10 cellular contexts compared by ENCODE assay signal in the genomic region with DNA sequence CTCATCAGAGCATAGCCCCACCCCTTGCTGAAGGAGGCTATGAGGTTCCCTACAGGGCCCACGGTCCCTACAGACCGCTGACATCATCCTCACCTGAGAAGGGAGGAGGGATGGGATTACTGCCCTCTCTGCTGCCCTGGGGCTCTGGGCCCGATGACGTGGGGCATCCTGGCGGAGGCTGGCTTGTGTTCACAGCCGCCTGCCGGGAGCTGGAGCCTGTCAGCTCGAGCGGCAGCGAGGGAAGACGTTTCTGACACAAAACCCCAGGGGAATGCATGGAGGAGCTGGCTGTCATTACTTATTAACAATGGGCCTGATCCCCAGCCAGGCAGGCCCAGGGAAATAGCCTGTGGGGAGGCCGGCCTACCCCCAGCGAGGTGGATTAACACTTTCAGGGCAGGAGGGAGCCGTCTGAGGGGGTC.
DNase-seq lines count a peak whose midpoint lies in the region; ATAC-seq, FAIRE-seq and TF ChIP-seq lines count a peak whose summit lies in the region.
"Had no signal": no experiment of that assay in that cellular context is flagged by ENCODE, and none has a peak within 500 bp of the region (broad histone marks: within the 10 kb centered on the region; RNA-seq: fewer than 3 reads in every experiment).

No MANE protein-coding gene starts in this region.

- H3K27ac ChIP-seq in A549 (peak overlapping the region; percentile 8 to 84; a peak in 5 of 6 replicates), HEK293 (ENCODE audit: extremely low read depth, low read depth, low read length) (peak overlapping the region; percentile 39)

- POLR2A ChIA-PET in A549 (lab: Yijun Ruan, JAX), result no interaction called here
- POLR2A ChIA-PET in HEK293 (lab: Yijun Ruan, JAX), result no interaction called here

- H3K4me2 ChIP-seq in A549, result peak overlapping the region; percentile 61

- no peaks in the 10 kb centered on the region for H3K9me3 ChIP-seq in A549
- no peaks in the 10 kb centered on the region for H3K9me3 ChIP-seq in HEK293 (ENCODE audit: control insufficient read depth, insufficient read depth, low read depth, low read length)

- no peak for FAIRE-seq in A549 (lab: Jason Lieb, UNC)
- FAIRE-seq: colon had no signal

- CTCF ChIA-PET in A549 (lab: Yijun Ruan, JAX) (interaction anchor here (0.6 kb wide), 1 partner anchor 113 kb away, joined by 3 read pairs; no protein-coding TSS in a partner anchor), HEK293 (lab: Yijun Ruan, JAX) (no interaction called here)

- H3K36me3 ChIP-seq in HEK293 (ENCODE audit: control insufficient read depth in 2 of 2, insufficient read depth in 1 of 2, low read length in 2 of 2), result no peaks in the 10 kb centered on the region

- 0% methylated on average over 1 of the region's 14 CpGs for WGBS in A549 (ENCODE audit: missing lambda C conversion rate)

- DNase-seq in A549 (ENCODE audit: low read depth in 1 of 2, low spot score in 1 of 2) (peak; percentile 21 to 54), islet precursor cell (peak; percentile 100), HUDEP-2 (lab: John Stamatoyannopoulos, UW; ENCODE audit: unreplicated experiment in 76 of 76) (no peak), foreskin fibroblast (no peak)
- DNase-seq: activated CD4-positive, CD25-positive, alpha-beta regulatory T cell treated with anti-CD3 and anti-CD28 coated beads, Interleukin-2, amount 50 U/mL, for 72 hours had no signal

- H3K4me1 ChIP-seq in A549, result peaks cover 17% of the 10 kb centered on the region
- H3K4me1 ChIP-seq in HEK293 (ENCODE audit: control insufficient read depth, insufficient read depth, low read length), result no peaks in the 10 kb centered on the region

- no peak overlapping the region for H3K4me3 ChIP-seq in A549
- H3K4me3 ChIP-seq in HEK293 (ENCODE audit: low read depth, low read length), result no peak overlapping the region
- no peak overlapping the region for H3K4me3 ChIP-seq in foreskin fibroblast (ENCODE audit: low read depth in 1 of 2, low read length in 2 of 2)

- ATAC-seq in A549 (peak; percentile 77 to 83), SK-N-SH treated with all-trans-retinoic acid at 6 μM for 48 hours (peak; percentile 73), GM19397 (IDR thresholded peaks at IDR 0.05; ENCODE audit: unreplicated experiment) (no peak), GM18502 (IDR thresholded peaks at IDR 0.05; ENCODE audit: poor library complexity, unreplicated experiment) (no peak)

- TF ChIP-seq POLR2A in A549 (IDR thresholded peaks at IDR 0.05; ENCODE audit: low read length), result no peak

- TF ChIP-seq CTCF in A549 (IDR thresholded peaks at IDR 0.05) (no peak), HEK293 (tag by site-specific recombination; IDR thresholded peaks at IDR 0.05) (no peak), foreskin fibroblast (IDR thresholded peaks at IDR 0.05; ENCODE audit: low read depth, low read length) (no peak)

- no peak for TF ChIP-seq RAD21 in A549 (conservative IDR thresholded peaks at IDR 0.05 in 1 of 2, IDR thresholded peaks at IDR 0.05 in 1 of 2)

- TF ChIP-seq EP300 in A549 (IDR thresholded peaks at IDR 0.05), result no peak

TF ChIP-seq in A549, 52 proteins besides CTCF, POLR2A, EP300 and RAD21:
- TF ChIP-seq, protein P1, sequence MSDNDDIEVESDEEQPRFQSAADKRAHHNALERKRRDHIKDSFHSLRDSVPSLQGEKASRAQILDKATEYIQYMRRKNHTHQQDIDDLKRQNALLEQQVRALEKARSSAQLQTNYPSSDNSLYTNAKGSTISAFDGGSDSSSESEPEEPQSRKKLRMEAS (IDR thresholded peaks at IDR 0.05), result 0 out of 2 replicates have a peak, but pooled peaks have one; percentile 26
- no peak for TF ChIP-seq EHMT2 (IDR thresholded peaks at IDR 0.05; ENCODE audit: low read depth)

TF ChIP-seq in HEK293, 187 proteins besides CTCF, POLR2A, EP300 and RAD21 (continues in another document):
- TF ChIP-seq ZNF138 (tag by site-specific recombination; IDR thresholded peaks at IDR 0.05; ENCODE audit: borderline replicate concordance) (no peak), ZNF311 (tag by site-specific recombination; IDR thresholded peaks at IDR 0.05; ENCODE audit: borderline replicate concordance) (no peak), ZEB2 (tag by site-specific recombination; IDR thresholded peaks at IDR 0.05) (peak; percentile 93), SP3 (tag by site-specific recombination; IDR thresholded peaks at IDR 0.05) (peak; percentile 33; the same call in 1 of the 2 replicates), ZFP37 (tag by site-specific recombination; IDR thresholded peaks at IDR 0.05) (no peak), ZNF202 (tag by site-specific recombination; IDR thresholded peaks at IDR 0.05; ENCODE audit: borderline replicate concordance) (no peak), ZNF585B (tag by site-specific recombination; IDR thresholded peaks at IDR 0.05) (no peak)
- TF ChIP-seq, protein P2, sequence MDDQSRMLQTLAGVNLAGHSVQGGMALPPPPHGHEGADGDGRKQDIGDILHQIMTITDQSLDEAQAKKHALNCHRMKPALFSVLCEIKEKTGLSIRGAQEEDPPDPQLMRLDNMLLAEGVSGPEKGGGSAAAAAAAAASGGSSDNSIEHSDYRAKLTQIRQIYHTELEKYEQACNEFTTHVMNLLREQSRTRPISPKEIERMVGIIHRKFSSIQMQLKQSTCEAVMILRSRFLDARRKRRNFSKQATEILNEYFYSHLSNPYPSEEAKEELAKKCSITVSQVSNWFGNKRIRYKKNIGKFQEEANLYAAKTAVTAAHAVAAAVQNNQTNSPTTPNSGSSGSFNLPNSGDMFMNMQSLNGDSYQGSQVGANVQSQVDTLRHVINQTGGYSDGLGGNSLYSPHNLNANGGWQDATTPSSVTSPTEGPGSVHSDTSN (CRISPR knock-in tag; IDR thresholded peaks at IDR 0.05), result peak; percentile 36; the same call in 1 of the 2 replicates
- TF ChIP-seq, protein P3, sequence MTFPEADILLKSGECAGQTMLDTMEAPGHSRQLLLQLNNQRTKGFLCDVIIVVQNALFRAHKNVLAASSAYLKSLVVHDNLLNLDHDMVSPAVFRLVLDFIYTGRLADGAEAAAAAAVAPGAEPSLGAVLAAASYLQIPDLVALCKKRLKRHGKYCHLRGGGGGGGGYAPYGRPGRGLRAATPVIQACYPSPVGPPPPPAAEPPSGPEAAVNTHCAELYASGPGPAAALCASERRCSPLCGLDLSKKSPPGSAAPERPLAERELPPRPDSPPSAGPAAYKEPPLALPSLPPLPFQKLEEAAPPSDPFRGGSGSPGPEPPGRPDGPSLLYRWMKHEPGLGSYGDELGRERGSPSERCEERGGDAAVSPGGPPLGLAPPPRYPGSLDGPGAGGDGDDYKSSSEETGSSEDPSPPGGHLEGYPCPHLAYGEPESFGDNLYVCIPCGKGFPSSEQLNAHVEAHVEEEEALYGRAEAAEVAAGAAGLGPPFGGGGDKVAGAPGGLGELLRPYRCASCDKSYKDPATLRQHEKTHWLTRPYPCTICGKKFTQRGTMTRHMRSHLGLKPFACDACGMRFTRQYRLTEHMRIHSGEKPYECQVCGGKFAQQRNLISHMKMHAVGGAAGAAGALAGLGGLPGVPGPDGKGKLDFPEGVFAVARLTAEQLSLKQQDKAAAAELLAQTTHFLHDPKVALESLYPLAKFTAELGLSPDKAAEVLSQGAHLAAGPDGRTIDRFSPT (tag by site-specific recombination; IDR thresholded peaks at IDR 0.05), result peak; percentile 71; the same call in 1 of the 2 replicates

TF ChIP-seq in SK-N-SH treated with all-trans-retinoic acid at 6 μM for 48 hours, 23 proteins besides CTCF, POLR2A, EP300 and RAD21:
- TF ChIP-seq ZNF8 (CRISPR knock-in tag; IDR thresholded peaks at IDR 0.05) (no peak), TCF4 (CRISPR knock-in tag; IDR thresholded peaks at IDR 0.05; ENCODE audit: borderline replicate concordance) (peak; percentile 29; the same call in 1 of the 2 replicates), CSDC2 (CRISPR knock-in tag; IDR thresholded peaks at IDR 0.05) (no peak), ESRRG (CRISPR knock-in tag; IDR thresholded peaks at IDR 0.05) (no peak), ZFP3 (CRISPR knock-in tag; IDR thresholded peaks at IDR 0.05) (no peak), OSR1 (CRISPR knock-in tag; IDR thresholded peaks at IDR 0.05) (no peak)
- TF ChIP-seq, protein P4, sequence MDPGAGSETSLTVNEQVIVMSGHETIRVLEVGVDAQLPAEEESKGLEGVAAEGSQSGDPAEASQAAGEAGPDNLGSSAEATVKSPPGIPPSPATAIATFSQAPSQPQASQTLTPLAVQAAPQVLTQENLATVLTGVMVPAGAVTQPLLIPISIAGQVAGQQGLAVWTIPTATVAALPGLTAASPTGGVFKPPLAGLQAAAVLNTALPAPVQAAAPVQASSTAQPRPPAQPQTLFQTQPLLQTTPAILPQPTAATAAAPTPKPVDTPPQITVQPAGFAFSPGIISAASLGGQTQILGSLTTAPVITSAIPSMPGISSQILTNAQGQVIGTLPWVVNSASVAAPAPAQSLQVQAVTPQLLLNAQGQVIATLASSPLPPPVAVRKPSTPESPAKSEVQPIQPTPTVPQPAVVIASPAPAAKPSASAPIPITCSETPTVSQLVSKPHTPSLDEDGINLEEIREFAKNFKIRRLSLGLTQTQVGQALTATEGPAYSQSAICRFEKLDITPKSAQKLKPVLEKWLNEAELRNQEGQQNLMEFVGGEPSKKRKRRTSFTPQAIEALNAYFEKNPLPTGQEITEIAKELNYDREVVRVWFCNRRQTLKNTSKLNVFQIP (CRISPR knock-in tag; IDR thresholded peaks at IDR 0.05; ENCODE audit: borderline replicate concordance, low read depth), result no peak
- TF ChIP-seq, protein P5, sequence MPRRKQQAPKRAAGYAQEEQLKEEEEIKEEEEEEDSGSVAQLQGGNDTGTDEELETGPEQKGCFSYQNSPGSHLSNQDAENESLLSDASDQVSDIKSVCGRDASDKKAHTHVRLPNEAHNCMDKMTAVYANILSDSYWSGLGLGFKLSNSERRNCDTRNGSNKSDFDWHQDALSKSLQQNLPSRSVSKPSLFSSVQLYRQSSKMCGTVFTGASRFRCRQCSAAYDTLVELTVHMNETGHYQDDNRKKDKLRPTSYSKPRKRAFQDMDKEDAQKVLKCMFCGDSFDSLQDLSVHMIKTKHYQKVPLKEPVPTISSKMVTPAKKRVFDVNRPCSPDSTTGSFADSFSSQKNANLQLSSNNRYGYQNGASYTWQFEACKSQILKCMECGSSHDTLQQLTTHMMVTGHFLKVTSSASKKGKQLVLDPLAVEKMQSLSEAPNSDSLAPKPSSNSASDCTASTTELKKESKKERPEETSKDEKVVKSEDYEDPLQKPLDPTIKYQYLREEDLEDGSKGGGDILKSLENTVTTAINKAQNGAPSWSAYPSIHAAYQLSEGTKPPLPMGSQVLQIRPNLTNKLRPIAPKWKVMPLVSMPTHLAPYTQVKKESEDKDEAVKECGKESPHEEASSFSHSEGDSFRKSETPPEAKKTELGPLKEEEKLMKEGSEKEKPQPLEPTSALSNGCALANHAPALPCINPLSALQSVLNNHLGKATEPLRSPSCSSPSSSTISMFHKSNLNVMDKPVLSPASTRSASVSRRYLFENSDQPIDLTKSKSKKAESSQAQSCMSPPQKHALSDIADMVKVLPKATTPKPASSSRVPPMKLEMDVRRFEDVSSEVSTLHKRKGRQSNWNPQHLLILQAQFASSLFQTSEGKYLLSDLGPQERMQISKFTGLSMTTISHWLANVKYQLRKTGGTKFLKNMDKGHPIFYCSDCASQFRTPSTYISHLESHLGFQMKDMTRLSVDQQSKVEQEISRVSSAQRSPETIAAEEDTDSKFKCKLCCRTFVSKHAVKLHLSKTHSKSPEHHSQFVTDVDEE (CRISPR knock-in tag; IDR thresholded peaks at IDR 0.05), result peak; percentile 70; the same call in 1 of the 2 replicates

Comparison
In these comparisons a context has a peak if more than half of its experiments do, and no peak if none do; other contexts are left out.
1. ATAC-seq: peak in A549 (2 of 2) and SK-N-SH treated with all-trans-retinoic acid at 6 μM for 48 hours (single experiment); none in GM19397 (single experiment) and GM18502 (single experiment).
2. DNase-seq: peak in A549 (2 of 2) and islet precursor cell (single experiment); none in HUDEP-2 (0 of 76) and foreskin fibroblast (0 of 2).